ENCODE assay signal across 1 cellular context in genomic region chr19:54137913-54138776, GRCh38.
TF ChIP-seq lines count a peak whose summit lies in the region.

No MANE protein-coding gene starts in this region.

TF ChIP-seq in H1, 55 proteins besides CTCF, POLR2A, EP300 and RAD21:
- no peak for TF ChIP-seq POLR2AphosphoS5 (IDR thresholded peaks at IDR 0.05; ENCODE audit: low read depth, low read length)
- peak; percentile 98 for TF ChIP-seq BACH1 (IDR thresholded peaks at IDR 0.05; ENCODE audit: low read length)
- TF ChIP-seq JUND (IDR thresholded peaks at IDR 0.05; ENCODE audit: low read length), result 0 out of 2 replicates have a peak, but pooled peaks have one; percentile 1
